8 cellular contexts compared by ENCODE assay signal in genomic region chr17:46192211-46192483, GRCh38. TPM values are rescaled to one million over a fixed set of nuclear protein-coding genes. Genes with fewer than 3 reads are reported as not detected.
DNase-seq lines count a peak whose midpoint lies in the region; ATAC-seq, FAIRE-seq and TF ChIP-seq lines count a peak whose summit lies in the region.

No MANE protein-coding gene starts in this region.

- H3K4me3 Mint-ChIP-seq in CD8-positive, alpha-beta T cell: peak overlapping the region; percentile 98
- peak overlapping the region; percentile 99 for H3K4me3 Mint-ChIP-seq in endothelial cell (ENCODE audit: unreplicated experiment)

- H3K4me3 ChIP-seq in CD8-positive, alpha-beta T cell (ENCODE audit: low read depth, low read length): peak overlapping the region; percentile 87
- H3K4me3 ChIP-seq in OCI-LY3 (ENCODE audit: low read length) (peak overlapping the region; percentile 97), osteoblast (ENCODE audit: insufficient read depth, low read length) (peak overlapping the region; percentile 87)

- CTCF ChIA-PET in CD8-positive, alpha-beta T cell (lab: Charles Lee): interaction anchor here (1.0 to 2.4 kb wide), 4 partner anchors 11 to 148 kb away, joined by 3 to 18 read pairs (median 6); no protein-coding TSS in a partner anchor

- H3K9me3 ChIP-seq in CD8-positive, alpha-beta T cell (ENCODE audit: low read length): no peaks in the 10 kb centered on the region
- H3K9me3 ChIP-seq in OCI-LY3 (ENCODE audit: insufficient read depth, low read length) (no peaks in the 10 kb centered on the region), osteoblast (ENCODE audit: low read depth, low read length) (no peaks in the 10 kb centered on the region)

- peaks cover 63% of the 10 kb centered on the region for H3K4me1 ChIP-seq in CD8-positive, alpha-beta T cell (ENCODE audit: insufficient read depth, low read length)
- H3K4me1 ChIP-seq in OCI-LY3 (ENCODE audit: low read length) (peaks cover 24% of the 10 kb centered on the region), osteoblast (ENCODE audit: insufficient read depth, low read length) (peaks cover 28% of the 10 kb centered on the region)

- ATAC-seq in CD8-positive, alpha-beta T cell: no peak
- ATAC-seq in HG03460 (IDR thresholded peaks at IDR 0.05; ENCODE audit: unreplicated experiment): no peak

- H3K27ac Mint-ChIP-seq in CD8-positive, alpha-beta T cell: peak overlapping the region; percentile 98
- peak overlapping the region; percentile 98 for H3K27ac Mint-ChIP-seq in endothelial cell (ENCODE audit: unreplicated experiment)

- H3K36me3 Mint-ChIP-seq in CD8-positive, alpha-beta T cell: peaks cover 16% of the 10 kb centered on the region
- H3K36me3 Mint-ChIP-seq in endothelial cell (ENCODE audit: low read depth, unreplicated experiment): peaks cover 17% of the 10 kb centered on the region

- H3K9ac ChIP-seq in OCI-LY3 (ENCODE audit: low read length): peak overlapping the region; percentile 95

- H4K20me1 ChIP-seq in OCI-LY3 (ENCODE audit: insufficient read depth, low read length) (peaks cover 47% of the 10 kb centered on the region), osteoblast (ENCODE audit: insufficient read depth, low read length) (peaks cover 67% of the 10 kb centered on the region)

- H3K27me3 ChIP-seq in CD8-positive, alpha-beta T cell (ENCODE audit: insufficient read depth, low read length): no peaks in the 10 kb centered on the region
- H3K27me3 ChIP-seq in OCI-LY3 (ENCODE audit: low read depth, low read length) (no peaks in the 10 kb centered on the region), osteoblast (ENCODE audit: insufficient read depth, low read length) (no peaks in the 10 kb centered on the region)

- no peak for TF ChIP-seq CTCF in CD8-positive, alpha-beta T cell (IDR thresholded peaks at IDR 0.05)
- TF ChIP-seq CTCF in OCI-LY3 (IDR thresholded peaks at IDR 0.05; ENCODE audit: low read depth, low read length) (no peak), endothelial cell (IDR thresholded peaks at IDR 0.05; ENCODE audit: unreplicated experiment) (no peak), osteoblast (IDR thresholded peaks at IDR 0.05; ENCODE audit: extremely low read depth, low read depth, low read length) (no peak)

- no peak for DNase-seq in CD8-positive, alpha-beta T cell
- DNase-seq in endothelial cell (ENCODE audit: low spot score) (no peak), osteoblast (ENCODE audit: insufficient read length, low spot score, missing footprints) (no peak), HK-2 (ENCODE audit: unreplicated experiment) (no peak), H4 (ENCODE audit: low spot score) (no peak), frontal cortex (ENCODE audit: low spot score in 2 of 2) (no peak)

- peak overlapping the region; percentile 83 for H3K4me2 ChIP-seq in OCI-LY3 (ENCODE audit: low read length)
- peak overlapping the region; percentile 94 for H3K4me2 ChIP-seq in osteoblast (ENCODE audit: insufficient read depth, low read length)

- no peaks in the 10 kb centered on the region for H3K36me3 ChIP-seq in CD8-positive, alpha-beta T cell (ENCODE audit: insufficient read depth, low read length)
- H3K36me3 ChIP-seq in OCI-LY3 (replicated peaks; ENCODE audit: low read depth, low read length): no peaks in the 10 kb centered on the region
- H3K36me3 ChIP-seq in osteoblast (ENCODE audit: insufficient read depth, low read length): no peaks in the 10 kb centered on the region

- H2AFZ ChIP-seq in OCI-LY3 (ENCODE audit: low read depth, low read length): 0 out of 2 replicates have a peak overlapping the region, but pooled peaks have one; percentile 8
- H2AFZ ChIP-seq in osteoblast (ENCODE audit: low read length): no peak overlapping the region

- H3K9me3 Mint-ChIP-seq in CD8-positive, alpha-beta T cell: no peaks in the 10 kb centered on the region
- H3K9me3 Mint-ChIP-seq in endothelial cell (ENCODE audit: unreplicated experiment): no peaks in the 10 kb centered on the region

- FAIRE-seq in frontal cortex (lab: Jason Lieb, UNC): no peak

- POLR2A ChIA-PET in CD8-positive, alpha-beta T cell (lab: Charles Lee): interaction anchor here (0.7 to 2.3 kb wide), 3 partner anchors 9 to 114 kb away, joined by 3 to 14 read pairs (median 5); no protein-coding TSS in a partner anchor

- intact Hi-C loops in CD8-positive, alpha-beta T cell (cut with DNase I, micrococcal nuclease): loop anchor here (2.0 to 10.0 kb wide), 7 partner anchors 40 to 875 kb away; partner anchors contain the start of genes GOSR2 (in 1 of the 2) and MAP3K14 (in 1 of the 2)

- H3K79me2 ChIP-seq in OCI-LY3 (ENCODE audit: low read length) (peaks cover 80% of the 10 kb centered on the region), osteoblast (ENCODE audit: insufficient read depth, low read length) (peaks cover 85% of the 10 kb centered on the region)

- peak overlapping the region; percentile 79 for H3K27ac ChIP-seq in CD8-positive, alpha-beta T cell (ENCODE audit: low read depth, low read length)
- H3K27ac ChIP-seq in OCI-LY3 (ENCODE audit: low read length) (peak overlapping the region; percentile 85), osteoblast (ENCODE audit: low read depth, low read length) (peak overlapping the region; percentile 62)

- peaks cover 63% of the 10 kb centered on the region for H3K4me1 Mint-ChIP-seq in CD8-positive, alpha-beta T cell (ENCODE audit: low read depth)
- peaks cover 53% of the 10 kb centered on the region for H3K4me1 Mint-ChIP-seq in endothelial cell (ENCODE audit: unreplicated experiment)

- H3K27me3 Mint-ChIP-seq in CD8-positive, alpha-beta T cell (ENCODE audit: low read depth): no peaks in the 10 kb centered on the region
- H3K27me3 Mint-ChIP-seq in endothelial cell (ENCODE audit: unreplicated experiment): peaks cover 18% of the 10 kb centered on the region

RNA-seq across cellular contexts. Expression of gene KANSL1, which starts 1.1 kb away (rescaled TPM):
- 100 to 1,000 TPM; 150 to 152 TPM for total RNA-seq in CD8-positive, alpha-beta T cell
- total RNA-seq in endothelial cell (ENCODE audit: unreplicated experiment) (154 TPM), osteoblast (79.9 and 151 TPM in 2 replicates), frontal cortex (113 TPM)
- 13.9 and 22.6 TPM in 2 replicates for total RNA-seq in H4 (2014; rRNA removed; shearing (Covaris generic))
